7 cellular contexts compared by ENCODE assay signal in the genomic region with DNA sequence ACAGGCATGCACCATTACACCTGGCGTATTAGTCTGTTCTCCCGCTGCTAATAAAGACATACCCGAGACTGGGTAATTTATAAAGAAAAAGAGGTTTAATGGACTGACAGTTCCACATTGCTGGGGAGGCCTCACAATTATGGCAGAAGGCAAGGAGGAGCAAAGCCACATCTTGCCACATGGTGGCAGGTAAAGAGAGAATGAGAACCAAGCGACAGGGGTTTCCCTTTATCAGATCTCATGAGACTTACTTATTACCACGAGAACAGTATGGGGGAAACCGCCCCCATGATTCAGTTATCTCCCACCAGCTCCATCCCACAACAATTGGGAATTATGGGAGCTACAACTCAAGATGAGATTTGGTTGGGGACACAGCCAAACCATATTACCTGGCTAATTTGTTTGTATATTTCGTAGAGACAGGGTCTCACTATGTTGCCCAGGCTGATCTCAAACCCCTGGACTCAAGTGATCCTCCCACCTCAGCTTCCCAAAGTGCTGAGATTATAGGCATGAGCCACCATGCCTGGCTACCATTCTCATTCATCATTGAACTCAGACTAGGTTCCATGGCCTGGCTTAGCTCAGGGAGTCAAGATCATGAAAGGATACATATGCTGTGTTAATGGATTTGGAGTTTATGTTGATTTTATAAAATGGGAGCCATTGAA.
DNase-seq lines count a peak whose midpoint lies in the region; ATAC-seq, FAIRE-seq and TF ChIP-seq lines count a peak whose summit lies in the region.
"Not testable (repeated sequence)": the region's sequence is repeated elsewhere in the genome, so short reads cannot be mapped to it uniquely, and the experiment has no call there.

No MANE protein-coding gene starts in this region.

- not testable (repeated sequence) for FAIRE-seq in keratinocyte (lab: Jason Lieb, UNC)

- WGBS in IMR-90 (ENCODE audit: extremely low coverage in 2 of 2, insufficient read length in 1 of 2), 2 experiments, result 100% methylated on average over 2 of the region's 7 CpGs; no CpG with 5 or more reads in 1 of the 2 experiments

- H3K9me1 ChIP-seq in IMR-90 (ENCODE audit: insufficient read depth, low read length); keratinocyte (ENCODE audit: control insufficient read depth, extremely low read depth, insufficient read depth, low read length): not testable (repeated sequence)

- in situ Hi-C loops in IMR-90 (cut with MboI; ENCODE audit: low sequenced_read_pairs), result not testable (repeated sequence)

- not testable (repeated sequence) for H2BK5ac ChIP-seq in IMR-90 (ENCODE audit: low read depth, low read length, poor library complexity, severe bottlenecking)

- not testable (repeated sequence) for H3K18ac ChIP-seq in IMR-90 (ENCODE audit: low read depth, low read length)

- not testable (repeated sequence) for H4K91ac ChIP-seq in IMR-90 (ENCODE audit: insufficient read depth, low read depth, low read length)

- DNase-seq in BE2C; IMR-90; keratinocyte (ENCODE audit: low read depth, low spot score): not testable (repeated sequence)
- DNase-seq in GM12865 (ENCODE audit: low read depth) (peak; percentile 2), choroid plexus epithelial cell (ENCODE audit: low read depth) (peak; percentile 21)

- H3K27ac ChIP-seq in IMR-90 (ENCODE audit: insufficient read depth, low read length); OCI-LY3 (ENCODE audit: low read length); VCaP: not testable (repeated sequence)
- peak overlapping the region; percentile 27 for H3K27ac ChIP-seq in keratinocyte (ENCODE audit: control insufficient read depth, insufficient read depth, low read length)

- H3K4ac ChIP-seq in IMR-90 (ENCODE audit: low read depth, low read length), result not testable (repeated sequence)

- H2BK15ac ChIP-seq in IMR-90 (ENCODE audit: low read depth, low read length), result not testable (repeated sequence)

- H4K20me1 ChIP-seq in IMR-90 (ENCODE audit: insufficient read depth, low read length); OCI-LY3 (ENCODE audit: insufficient read depth, low read length); keratinocyte (ENCODE audit: control insufficient read depth, extremely low read depth, insufficient read depth, low read length): not testable (repeated sequence)

- H3K4me3 ChIP-seq in BE2C (ENCODE audit: low read depth, low read length); GM12865 (ENCODE audit: low read depth, low read length); IMR-90 (ENCODE audit: insufficient read depth, low read depth, low read length); OCI-LY3 (ENCODE audit: low read length); choroid plexus epithelial cell (ENCODE audit: low read depth, low read length); keratinocyte (ENCODE audit: control insufficient read depth in 2 of 3, extremely low read depth in 1 of 3, insufficient read depth in 2 of 3, low read depth in 1 of 3, low read length in 3 of 3): not testable (repeated sequence)

- not testable (repeated sequence) for H3K9ac ChIP-seq in IMR-90 (ENCODE audit: low read depth, low read length); OCI-LY3 (ENCODE audit: low read length); keratinocyte (ENCODE audit: control insufficient read depth, extremely low read depth, insufficient read depth, low read length)

- not testable (repeated sequence) for H2AFZ ChIP-seq in IMR-90 (replicated peaks; ENCODE audit: low read length, poor library complexity); OCI-LY3 (ENCODE audit: low read depth, low read length); keratinocyte (ENCODE audit: control insufficient read depth, low read length)

- ATAC-seq in IMR-90 (ENCODE audit: low read depth), result not testable (repeated sequence)

- intact Hi-C loops in IMR-90 (cut with micrococcal nuclease), result loop anchor here (5.0 kb wide), 1 partner anchor 142 kb away; a partner anchor contains a TSS

- H3K79me1 ChIP-seq in IMR-90 (ENCODE audit: low read depth in 1 of 2, low read length in 2 of 2), result not testable (repeated sequence)

- dilution Hi-C loops in IMR-90 (cut with HindIII; ENCODE audit: low sequenced_read_pairs, unreplicated experiment); keratinocyte (cut with MboI; ENCODE audit: extremely low pct_ligation_motif_present, low sequenced_read_pairs): not testable (repeated sequence)

- H3K23ac ChIP-seq in IMR-90 (ENCODE audit: low read depth, low read length), result not testable (repeated sequence)

- H3K56ac ChIP-seq in IMR-90 (ENCODE audit: extremely low read depth, insufficient read depth, low read length), result not testable (repeated sequence)

- not testable (repeated sequence) for TF ChIP-seq RAD21 in IMR-90 (IDR thresholded peaks at IDR 0.05; ENCODE audit: low read length)

- H2BK120ac ChIP-seq in IMR-90 (ENCODE audit: low read depth, low read length), result not testable (repeated sequence)

- H2BK20ac ChIP-seq in IMR-90 (ENCODE audit: low read depth, low read length), result 0 out of 2 replicates have a peak overlapping the region, but pooled peaks have one; percentile 16

- not testable (repeated sequence) for H3K79me2 ChIP-seq in OCI-LY3 (ENCODE audit: low read length); keratinocyte (ENCODE audit: control insufficient read depth, insufficient read depth, low read length)

- H2AK9ac ChIP-seq in IMR-90 (replicated peaks; ENCODE audit: low read depth, low read length, poor library complexity), result not testable (repeated sequence)

- TF ChIP-seq POLR2A in IMR-90 (IDR thresholded peaks at IDR 0.05; ENCODE audit: low read depth, low read length), result not testable (repeated sequence)

- not testable (repeated sequence) for H3K4me2 ChIP-seq in IMR-90 (ENCODE audit: low read depth, low read length); OCI-LY3 (ENCODE audit: low read length); keratinocyte (ENCODE audit: control insufficient read depth, extremely low read depth, insufficient read depth, low read depth, low read length)

- TF ChIP-seq CTCF in BE2C (IDR thresholded peaks at IDR 0.05; ENCODE audit: low read depth, low read length), result peak; percentile 7; the same call in 1 of the 2 replicates
- not testable (repeated sequence) for TF ChIP-seq CTCF in GM12865 (IDR thresholded peaks at IDR 0.05; ENCODE audit: insufficient read depth, low read depth, low read length, missing control alignments); IMR-90 (conservative IDR thresholded peaks at IDR 0.05; ENCODE audit: low read depth, low read length)
- TF ChIP-seq CTCF in OCI-LY3 (IDR thresholded peaks at IDR 0.05; ENCODE audit: low read depth, low read length), result peak; percentile 31
- TF ChIP-seq CTCF in VCaP (conservative IDR thresholded peaks at IDR 0.05), result 0 out of 2 replicates have a peak, but pooled peaks have one; percentile 9
- peak; percentile 24 for TF ChIP-seq CTCF in choroid plexus epithelial cell (conservative IDR thresholded peaks at IDR 0.05; ENCODE audit: low read depth, low read length)
- TF ChIP-seq CTCF in keratinocyte (optimal IDR thresholded peaks at IDR 0.05 in 1 of 3, IDR thresholded peaks at IDR 0.05 in 1 of 3, conservative IDR thresholded peaks at IDR 0.05 in 1 of 3; ENCODE audit: extremely low read depth in 1 of 3, insufficient read depth in 2 of 3, low read length in 3 of 3), result peak; percentile 17 to 35 (median 27)

- not testable (repeated sequence) for H4K5ac ChIP-seq in IMR-90 (ENCODE audit: low read depth, low read length)

- not testable (repeated sequence) for BruUV-seq in IMR-90 (replicated peaks; lab: Mats Ljungman, UMichigan)

- H2AK5ac ChIP-seq in IMR-90 (ENCODE audit: low read depth, low read length), result peak overlapping the region; percentile 70

- H3K4me1 ChIP-seq in BE2C, result not testable (repeated sequence)
- peaks cover 24% of the 10 kb centered on the region for H3K4me1 ChIP-seq in IMR-90 (ENCODE audit: control insufficient read depth, insufficient read depth, low read length)
- peaks cover 18% of the 10 kb centered on the region for H3K4me1 ChIP-seq in OCI-LY3 (ENCODE audit: low read length)
- H3K4me1 ChIP-seq in keratinocyte (ENCODE audit: control insufficient read depth, extremely low read depth, insufficient read depth, low read length), result peaks cover 77% of the 10 kb centered on the region

- POLR2A ChIA-PET in IMR-90 (lab: Charles Lee; ENCODE audit: unreplicated experiment), result not testable (repeated sequence)

- H3K14ac ChIP-seq in IMR-90 (replicated peaks; ENCODE audit: low read depth, low read length), result not testable (repeated sequence)

- H3K9me3 ChIP-seq in BE2C; IMR-90 (ENCODE audit: control insufficient read depth, insufficient read depth, low read length); OCI-LY3 (ENCODE audit: insufficient read depth, low read length); keratinocyte (ENCODE audit: control insufficient read depth, low read depth, low read length): not testable (repeated sequence)

- CTCF ChIA-PET in IMR-90 (lab: Yijun Ruan, JAX), result interaction anchor here (0.6 kb wide), 1 partner anchor 15 kb away, joined by 6 read pairs; no protein-coding TSS in a partner anchor

- not testable (repeated sequence) for H4K8ac ChIP-seq in IMR-90 (ENCODE audit: low read depth in 2 of 2, low read length in 2 of 2)

- H3K36me3 ChIP-seq in BE2C; IMR-90 (ENCODE audit: control insufficient read depth, insufficient read depth, low read length); OCI-LY3 (replicated peaks; ENCODE audit: low read depth, low read length); keratinocyte (ENCODE audit: control insufficient read depth in 2 of 2, extremely low read depth in 1 of 2, insufficient read depth in 2 of 2, low read length in 2 of 2): not testable (repeated sequence)

- H3K27me3 ChIP-seq in BE2C; IMR-90 (ENCODE audit: control insufficient read depth, insufficient read depth, low read length); OCI-LY3 (ENCODE audit: low read depth, low read length); keratinocyte (ENCODE audit: control insufficient read depth, extremely low read depth, insufficient read depth, low read length): not testable (repeated sequence)
